Comparison of ENCODE assay signal across 8 cellular contexts in the genomic region with DNA sequence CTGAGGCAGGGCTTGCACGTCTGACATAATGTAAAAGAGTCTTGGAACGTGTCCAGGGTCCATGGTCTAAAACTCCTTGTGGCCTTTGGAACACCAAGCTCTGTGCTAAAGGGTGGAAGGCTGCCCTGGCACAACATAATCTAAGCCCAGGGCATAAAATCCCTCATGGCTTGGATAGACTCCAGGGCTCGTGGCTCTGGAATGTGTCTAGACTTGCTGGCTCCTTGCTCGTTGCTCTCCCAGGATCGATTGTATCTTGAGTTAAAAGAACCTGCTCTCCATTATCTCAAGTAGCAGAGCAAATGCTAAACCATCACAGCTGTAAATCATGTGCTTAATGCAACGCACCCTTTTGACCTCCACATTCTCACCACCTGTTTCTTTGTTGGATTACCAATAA. TPM values are rescaled to one million over a fixed set of nuclear protein-coding genes. Genes with fewer than 3 reads are reported as not detected.
DNase-seq lines count a peak whose midpoint lies in the region; ATAC-seq, FAIRE-seq and TF ChIP-seq lines count a peak whose summit lies in the region.
"Not testable (repeated sequence)": the region's sequence is repeated elsewhere in the genome, so short reads cannot be mapped to it uniquely, and the experiment has no call there.

No MANE protein-coding gene starts in this region.

- not testable (repeated sequence) for H3K4me3 Mint-ChIP-seq in Caco-2 (ENCODE audit: unreplicated experiment); MCF 10A (ENCODE audit: unreplicated experiment); mesothelial cell of epicardium

- not testable (repeated sequence) for H3K9me3 ChIP-seq in Caco-2; small intestine (ENCODE audit: control insufficient read depth, low read depth)

- not testable (repeated sequence) for H3K9me3 Mint-ChIP-seq in Caco-2 (ENCODE audit: unreplicated experiment); MCF 10A (ENCODE audit: unreplicated experiment); mesothelial cell of epicardium

- H3K27me3 ChIP-seq in Caco-2 (replicated peaks; ENCODE audit: control insufficient read depth, insufficient read depth, low read length); small intestine (ENCODE audit: control insufficient read depth in 2 of 2, insufficient read depth in 2 of 2, low read length in 2 of 2): not testable (repeated sequence)

- TF ChIP-seq CTCF in Caco-2 (IDR thresholded peaks at IDR 0.05; ENCODE audit: insufficient read depth in 1 of 2, low read depth in 1 of 2, low read length in 1 of 2, severe bottlenecking in 1 of 2, unreplicated experiment in 1 of 2); HFF-Myc (IDR thresholded peaks at IDR 0.05; ENCODE audit: low read depth, low read length, missing control alignments); MCF 10A (IDR thresholded peaks at IDR 0.05; ENCODE audit: unreplicated experiment); mesothelial cell of epicardium (IDR thresholded peaks at IDR 0.05; ENCODE audit: unreplicated experiment): not testable (repeated sequence)

- not testable (repeated sequence) for H3K36me3 Mint-ChIP-seq in Caco-2 (ENCODE audit: insufficient read depth, unreplicated experiment); MCF 10A (ENCODE audit: insufficient read depth, unreplicated experiment); mesothelial cell of epicardium

- H3K27me3 Mint-ChIP-seq in Caco-2 (ENCODE audit: insufficient read depth, unreplicated experiment); MCF 10A (ENCODE audit: insufficient read depth, unreplicated experiment); mesothelial cell of epicardium (ENCODE audit: low read depth): not testable (repeated sequence)

- intact Hi-C loops in Caco-2 (cut with micrococcal nuclease; ENCODE audit: unreplicated experiment); MCF 10A (cut with micrococcal nuclease): not testable (repeated sequence)

- H3K27ac Mint-ChIP-seq in Caco-2 (ENCODE audit: unreplicated experiment) (peak overlapping the region; percentile 24), mesothelial cell of epicardium (peak overlapping the region; percentile 29)
- not testable (repeated sequence) for H3K27ac Mint-ChIP-seq in MCF 10A (ENCODE audit: low read depth, unreplicated experiment)

- H3K4me1 Mint-ChIP-seq in Caco-2 (ENCODE audit: low read depth, unreplicated experiment) = peaks cover 26% of the 10 kb centered on the region
- H3K4me1 Mint-ChIP-seq in MCF 10A (ENCODE audit: insufficient read depth, unreplicated experiment) = peaks cover 32% of the 10 kb centered on the region
- peaks cover 49% of the 10 kb centered on the region for H3K4me1 Mint-ChIP-seq in mesothelial cell of epicardium

- BruUV-seq in Caco-2 (replicated peaks; lab: Mats Ljungman, UMichigan); MCF 10A (replicated peaks; lab: Mats Ljungman, UMichigan): not testable (repeated sequence)

- CTCF ChIA-PET in Caco-2 (lab: Charles Lee) = not testable (repeated sequence)
- CTCF ChIA-PET in MCF 10A (lab: Yijun Ruan, JAX) = interaction anchor here (1.4 kb wide), 1 partner anchor 95 kb away, joined by 6 read pairs; no protein-coding TSS in a partner anchor

- H3K36me3 ChIP-seq in Caco-2 (ENCODE audit: control insufficient read depth, insufficient read depth, low read length); small intestine (ENCODE audit: control insufficient read depth in 2 of 2, insufficient read depth in 2 of 2, low read length in 2 of 2): not testable (repeated sequence)

- FAIRE-seq in small intestine (lab: Jason Lieb, UNC) = not testable (repeated sequence)

- WGBS in small intestine, 3 donors = 14 to 39% (median 28%) methylated on average over 6 of the region's 6 CpGs

- not testable (repeated sequence) for H3K4me3 ChIP-seq in Caco-2 (ENCODE audit: low read depth, low read length); HFF-Myc (replicated peaks; ENCODE audit: low read depth, low read length); small intestine (ENCODE audit: low read depth in 1 of 2, low read length in 2 of 2)

- peak in 1 of 2 experiments; percentile 36 for DNase-seq in Caco-2
- DNase-seq in HFF-Myc (ENCODE audit: extremely low read depth, low read depth) = peak; percentile 65
- DNase-seq in NCI-H2171 treated with DMSO at 0.1 percent for 48 hours (lab: John Stamatoyannopoulos, UW) = peak; percentile 8
- DNase-seq in MCF 10A (ENCODE audit: unreplicated experiment) = peak; percentile 51
- DNase-seq in glomerular visceral epithelial cell (ENCODE audit: extremely low spot score) = peak; percentile 10
- not testable (repeated sequence) for DNase-seq in mesothelial cell of epicardium (ENCODE audit: low spot score in 2 of 2, unreplicated experiment in 2 of 2)
- DNase-seq in small intestine = peak; percentile 99

- H3K27ac ChIP-seq in small intestine (ENCODE audit: low read depth in 1 of 2, low read length in 1 of 2) = peak overlapping the region in 1 of 2 donors; percentile 69

- not testable (repeated sequence) for H3K4me1 ChIP-seq in Caco-2; small intestine (ENCODE audit: control insufficient read depth in 2 of 2, insufficient read depth in 1 of 2, low read depth in 1 of 2, low read length in 1 of 2)

- ATAC-seq in SK-N-SH treated with all-trans-retinoic acid at 6 μM for 48 hours = not testable (repeated sequence)

- POLR2A ChIA-PET in Caco-2 (lab: Charles Lee) = not testable (repeated sequence)
- POLR2A ChIA-PET in MCF 10A (lab: Yijun Ruan, JAX) = interaction anchor here (0.7 to 1.3 kb wide), 4 partner anchors 10 to 103 kb away, joined by 3 to 6 read pairs (median 4); no protein-coding TSS in a partner anchor

TF ChIP-seq in SK-N-SH treated with all-trans-retinoic acid at 6 μM for 48 hours, 23 proteins besides CTCF, POLR2A, EP300 and RAD21:
- peak; percentile 58 for TF ChIP-seq ISL1 (CRISPR knock-in tag; IDR thresholded peaks at IDR 0.05)
- TF ChIP-seq TCF4 (CRISPR knock-in tag; IDR thresholded peaks at IDR 0.05; ENCODE audit: borderline replicate concordance) = peak; percentile 63; the same call in 1 of the 2 replicates

RNA-seq across cellular contexts. Expression of a gene that starts 31.7 kb away (rescaled TPM):
- total RNA-seq in Caco-2 (2022) (20.8 and 26.1 TPM in 2 replicates), MCF 10A (2022) (8.4 and 8.8 TPM in 2 replicates), mesothelial cell of epicardium (78.7 to 88.6 TPM (median 80.5 TPM) in 3 replicates)
- 10 to 100 TPM in 2 of 3 donors, 1 to 10 TPM in 1; 4.9 to 24.0 (median 14.3) TPM for polyA plus RNA-seq in small intestine
